ENCODE assay signal across 10 cellular contexts in the genomic region with DNA sequence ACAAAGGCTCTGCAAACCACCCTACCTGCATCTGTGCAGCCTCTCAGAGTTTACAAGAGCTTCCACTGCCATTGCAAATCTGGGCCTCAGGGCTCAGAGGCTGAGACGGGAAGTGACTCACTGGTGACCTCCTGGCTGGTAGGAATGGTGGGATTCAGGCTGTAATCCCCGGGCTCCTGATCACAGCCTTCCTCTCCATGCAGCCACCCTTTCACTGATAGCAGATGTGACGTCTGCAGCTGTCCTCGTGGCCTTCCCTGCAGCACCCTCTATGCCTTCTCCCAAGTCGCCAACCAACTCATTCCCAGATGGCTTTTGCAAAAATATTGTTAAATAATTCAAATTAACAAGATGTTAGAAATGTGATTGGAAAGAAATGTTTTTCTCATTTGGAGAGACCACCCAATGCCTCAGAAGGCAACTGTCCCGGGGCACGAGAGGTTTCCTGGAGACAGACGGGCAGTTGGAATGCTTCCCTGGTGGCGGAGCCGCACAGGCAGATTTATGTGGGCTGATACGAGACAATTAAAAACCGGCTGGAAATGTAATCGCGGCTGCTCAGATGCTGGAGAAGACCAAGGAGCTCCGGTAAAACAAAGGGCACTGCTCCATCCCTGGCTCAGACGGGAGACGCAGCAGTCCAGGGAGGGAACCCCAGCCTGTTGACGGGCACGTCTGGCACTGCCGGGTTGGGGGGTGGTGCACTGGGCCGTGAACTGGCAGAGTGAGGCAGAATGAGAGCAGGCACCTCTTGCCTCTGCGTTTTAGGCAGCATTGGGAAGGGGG. TPM values are rescaled to one million over a fixed set of nuclear protein-coding genes. Genes with fewer than 3 reads are reported as not detected.
A peak's percentile ranks its signal among the peaks of the same experiment; 100 is the strongest.
DNase-seq lines count a peak whose midpoint lies in the region; ATAC-seq and TF ChIP-seq lines count a peak whose summit lies in the region.
"Had no signal": no experiment of that assay in that cellular context is flagged by ENCODE, and none has a peak within 500 bp of the region (broad histone marks: within the 10 kb centered on the region; RNA-seq: fewer than 3 reads in every experiment).

No MANE protein-coding gene starts in this region.

- H3K27ac ChIP-seq in ascending aorta (peak overlapping the region; percentile 55 to 56), right atrium auricular region (peak overlapping the region; percentile 64 to 74)

- H3K36me3 ChIP-seq in ascending aorta (no peaks in the 10 kb centered on the region), right atrium auricular region (no peaks in the 10 kb centered on the region), skeletal muscle satellite cell (ENCODE audit: insufficient read depth, low read length) (peaks cover 9% of the 10 kb centered on the region)

- H3K9ac ChIP-seq in skeletal muscle satellite cell (ENCODE audit: low read depth, low read length), result peak overlapping the region; percentile 57

- H3K4me2 ChIP-seq in skeletal muscle satellite cell (ENCODE audit: low read length), result peak overlapping the region; percentile 61

- TF ChIP-seq CTCF in ascending aorta (IDR thresholded peaks at IDR 0.05) (no peak), right atrium auricular region (IDR thresholded peaks at IDR 0.05) (no peak)

- DNase-seq in HT1080 (ENCODE audit: low read depth) (peak; percentile 94), ascending aorta (ENCODE audit: low spot score in 2 of 2) (no peak), right atrium auricular region (ENCODE audit: low spot score) (peak; percentile 77), activated T-cell treated with anti-CD3 and anti-CD28 coated beads for 4 hours (no peak)
- DNase-seq: NCI-H524 treated with DMSO at 0.1 percent for 48 hours; stimulated activated CD4-positive, alpha-beta T cell treated with anti-CD3 and anti-CD28 coated beads, Interleukin-2, amount 100 ng/mL, for 48 hours had no signal

- H3K4me1 ChIP-seq in ascending aorta (peaks cover 19 to 26% of the 10 kb centered on the region in 2 donors), right atrium auricular region (peaks cover 0 to 52% of the 10 kb centered on the region in 2 donors), skeletal muscle satellite cell (ENCODE audit: control insufficient read depth, insufficient read depth, low read length) (peaks cover 34% of the 10 kb centered on the region)

- intact Hi-C loops in ascending aorta (cut with DNase I), result no loop called here

- no peak for ATAC-seq in GM19467 (IDR thresholded peaks at IDR 0.05; ENCODE audit: unreplicated experiment)
- ATAC-seq in GM18873 (IDR thresholded peaks at IDR 0.05; ENCODE audit: low FRiP score, unreplicated experiment), result no peak
- ATAC-seq in HG03520 (IDR thresholded peaks at IDR 0.05; ENCODE audit: unreplicated experiment), result no peak

- H3K4me3 ChIP-seq in ascending aorta (peak overlapping the region in 1 of 2 donors; percentile 23), right atrium auricular region (no peak overlapping the region), skeletal muscle satellite cell (ENCODE audit: low read length) (peak overlapping the region; percentile 35)

- H3K27me3 ChIP-seq in ascending aorta (no peaks in the 10 kb centered on the region), right atrium auricular region (no peaks in the 10 kb centered on the region), skeletal muscle satellite cell (ENCODE audit: control insufficient read depth, insufficient read depth, low read length) (no peaks in the 10 kb centered on the region)

- H3K9me3 ChIP-seq in ascending aorta (no peaks in the 10 kb centered on the region), right atrium auricular region (no peaks in the 10 kb centered on the region), skeletal muscle satellite cell (replicated peaks; ENCODE audit: low read length) (no peaks in the 10 kb centered on the region)

RNA-seq across cellular contexts. Expression of a gene that starts 34.4 kb away (rescaled TPM):
- total RNA-seq in HT1080 (2014; rRNA removed; shearing (Covaris generic)), result 34.3 and 39.8 TPM in 2 replicates
- polyA plus RNA-seq in HT1080 (2015; cell fraction: cytosol; rRNA removed), result 24.0 and 24.1 TPM in 2 replicates
- 18.9 and 22.9 TPM in 2 replicates for polyA plus RNA-seq in HT1080 (2015; cell fraction: nucleus; rRNA removed)
- total RNA-seq in ascending aorta (5.9 TPM), right atrium auricular region (10 to 100 TPM; 23.5 to 27.1 TPM)
- 53.3 and 62.1 TPM in 2 replicates for total RNA-seq in skeletal muscle satellite cell (2012; rRNA removed)

Comparison
In these comparisons a context has a peak if more than half of its experiments do, and no peak if none do; other contexts are left out.
1. DNase-seq: peak in HT1080 (single experiment) and right atrium auricular region (single experiment); none in ascending aorta (0 of 2) and activated T-cell treated with anti-CD3 and anti-CD28 coated beads for 4 hours (single experiment).